ENCODE assay signal across 1 cellular context in the genomic region with DNA sequence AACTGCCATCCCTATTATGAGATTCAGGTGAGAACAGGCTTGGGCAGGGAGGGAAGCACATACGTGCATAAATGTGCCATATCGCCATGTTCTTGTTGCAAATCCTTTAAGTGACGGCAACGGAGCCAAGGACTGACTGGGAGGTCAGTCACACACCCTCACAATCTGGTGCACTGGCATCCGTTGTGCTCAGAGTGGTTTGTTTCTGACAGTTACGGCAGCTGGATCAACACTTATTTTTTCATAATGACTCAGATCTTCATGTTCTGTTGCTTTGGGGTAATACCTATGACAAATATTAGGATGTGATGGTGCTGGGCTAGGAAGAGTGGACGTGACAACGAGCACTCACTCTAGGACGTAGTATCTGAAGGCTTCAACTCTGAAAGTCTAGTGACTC.
TF ChIP-seq lines count a peak whose summit lies in the region.

No MANE protein-coding gene starts in this region.

TF ChIP-seq in SK-N-SH, 30 proteins besides CTCF, POLR2A, EP300 and RAD21 (continued from another document):
- TF ChIP-seq, protein P1, sequence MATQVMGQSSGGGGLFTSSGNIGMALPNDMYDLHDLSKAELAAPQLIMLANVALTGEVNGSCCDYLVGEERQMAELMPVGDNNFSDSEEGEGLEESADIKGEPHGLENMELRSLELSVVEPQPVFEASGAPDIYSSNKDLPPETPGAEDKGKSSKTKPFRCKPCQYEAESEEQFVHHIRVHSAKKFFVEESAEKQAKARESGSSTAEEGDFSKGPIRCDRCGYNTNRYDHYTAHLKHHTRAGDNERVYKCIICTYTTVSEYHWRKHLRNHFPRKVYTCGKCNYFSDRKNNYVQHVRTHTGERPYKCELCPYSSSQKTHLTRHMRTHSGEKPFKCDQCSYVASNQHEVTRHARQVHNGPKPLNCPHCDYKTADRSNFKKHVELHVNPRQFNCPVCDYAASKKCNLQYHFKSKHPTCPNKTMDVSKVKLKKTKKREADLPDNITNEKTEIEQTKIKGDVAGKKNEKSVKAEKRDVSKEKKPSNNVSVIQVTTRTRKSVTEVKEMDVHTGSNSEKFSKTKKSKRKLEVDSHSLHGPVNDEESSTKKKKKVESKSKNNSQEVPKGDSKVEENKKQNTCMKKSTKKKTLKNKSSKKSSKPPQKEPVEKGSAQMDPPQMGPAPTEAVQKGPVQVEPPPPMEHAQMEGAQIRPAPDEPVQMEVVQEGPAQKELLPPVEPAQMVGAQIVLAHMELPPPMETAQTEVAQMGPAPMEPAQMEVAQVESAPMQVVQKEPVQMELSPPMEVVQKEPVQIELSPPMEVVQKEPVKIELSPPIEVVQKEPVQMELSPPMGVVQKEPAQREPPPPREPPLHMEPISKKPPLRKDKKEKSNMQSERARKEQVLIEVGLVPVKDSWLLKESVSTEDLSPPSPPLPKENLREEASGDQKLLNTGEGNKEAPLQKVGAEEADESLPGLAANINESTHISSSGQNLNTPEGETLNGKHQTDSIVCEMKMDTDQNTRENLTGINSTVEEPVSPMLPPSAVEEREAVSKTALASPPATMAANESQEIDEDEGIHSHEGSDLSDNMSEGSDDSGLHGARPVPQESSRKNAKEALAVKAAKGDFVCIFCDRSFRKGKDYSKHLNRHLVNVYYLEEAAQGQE (IDR thresholded peaks at IDR 0.05; ENCODE audit: low read depth, low read length), result no peak
- TF ChIP-seq GABPA (IDR thresholded peaks at IDR 0.05; ENCODE audit: low read depth), result no peak
- TF ChIP-seq RCOR1 (IDR thresholded peaks at IDR 0.05; ENCODE audit: low read length), result no peak
- TF ChIP-seq POLR2AphosphoS5 (IDR thresholded peaks at IDR 0.05; ENCODE audit: low read depth, low read length), result no peak
- TF ChIP-seq PBX3 (IDR thresholded peaks at IDR 0.05), result no peak
- no peak for TF ChIP-seq GATA2 (CRISPR knock-in tag; IDR thresholded peaks at IDR 0.05)
- no peak for TF ChIP-seq USF2 (IDR thresholded peaks at IDR 0.05; ENCODE audit: borderline replicate concordance, low read depth, low read length)
- TF ChIP-seq TEAD4 (IDR thresholded peaks at IDR 0.05; ENCODE audit: borderline replicate concordance, insufficient read depth), result no peak
- no peak for TF ChIP-seq USF1 (IDR thresholded peaks at IDR 0.05; ENCODE audit: borderline replicate concordance, low read depth)
- no peak for TF ChIP-seq RXRA (IDR thresholded peaks at IDR 0.05; ENCODE audit: borderline replicate concordance, low read depth)
- TF ChIP-seq EZH2phosphoT487 (IDR thresholded peaks at IDR 0.05; ENCODE audit: borderline replicate concordance, low read depth), result no peak
